ENCODE assay signal across 8 cellular contexts in genomic region chr7:3300221-3300650, GRCh38. TPM values are rescaled to one million over a fixed set of nuclear protein-coding genes. Genes with fewer than 3 reads are reported as not detected.
DNase-seq lines count a peak whose midpoint lies in the region; TF ChIP-seq lines count a peak whose summit lies in the region.

No MANE protein-coding gene starts in this region.

- peak overlapping the region in 1 of 2 donors; percentile 43 for H3K27ac ChIP-seq in tibial artery

- peaks cover 0 to 29% (median 8%) of the 10 kb centered on the region in 4 donors for H3K4me1 ChIP-seq in tibial artery

- H3K27me3 ChIP-seq in kidney epithelial cell (ENCODE audit: control insufficient read depth, insufficient read depth, low read length) (no peaks in the 10 kb centered on the region), tibial artery (no peaks in the 10 kb centered on the region)

- peak overlapping the region; percentile 57 for H3K4me3 Mint-ChIP-seq in activated naive CD8-positive, alpha-beta T cell
- H3K4me3 Mint-ChIP-seq in HFFc6: no peak overlapping the region

- H3K36me3 ChIP-seq in kidney epithelial cell (ENCODE audit: control insufficient read depth, insufficient read depth, low read length) (no peaks in the 10 kb centered on the region), tibial artery (no peaks in the 10 kb centered on the region)

- peak; percentile 54 for DNase-seq in activated CD8-positive, alpha-beta memory T cell treated with anti-CD3 and anti-CD28 coated beads, Interleukin-2, amount 50 U/mL, for 48 hours
- DNase-seq in activated CD8-positive, alpha-beta memory T cell treated with anti-CD3 and anti-CD28 coated beads, Interleukin-2, amount 50 U/mL, for 4 hours: no peak
- no peak for DNase-seq in kidney epithelial cell (ENCODE audit: low read depth)
- no peak for DNase-seq in tibial artery
- DNase-seq in anterior cingulate cortex (lab: John Stamatoyannopoulos, UW): no peak
- no peak for DNase-seq in HFFc6
- no peak for DNase-seq in GOT3 (lab: John Stamatoyannopoulos, UW)

- H3K27me3 Mint-ChIP-seq in activated naive CD8-positive, alpha-beta T cell: peaks cover 3% of the 10 kb centered on the region
- peaks cover 5% of the 10 kb centered on the region; the same call in 1 of the 2 replicates for H3K27me3 Mint-ChIP-seq in HFFc6 (ENCODE audit: insufficient read depth)

- H3K27ac Mint-ChIP-seq in activated naive CD8-positive, alpha-beta T cell: no peak overlapping the region
- H3K27ac Mint-ChIP-seq in HFFc6: no peak overlapping the region

- TF ChIP-seq CTCF in kidney epithelial cell (IDR thresholded peaks at IDR 0.05; ENCODE audit: insufficient read depth, low read length, poor library complexity, severe bottlenecking) (no peak), tibial artery (IDR thresholded peaks at IDR 0.05) (no peak), HFFc6 (IDR thresholded peaks at IDR 0.05) (no peak)

- no peaks in the 10 kb centered on the region for H3K36me3 Mint-ChIP-seq in activated naive CD8-positive, alpha-beta T cell
- no peaks in the 10 kb centered on the region for H3K36me3 Mint-ChIP-seq in HFFc6 (ENCODE audit: low read depth)

- H3K9me3 Mint-ChIP-seq in activated naive CD8-positive, alpha-beta T cell (ENCODE audit: low read depth): no peaks in the 10 kb centered on the region
- H3K9me3 Mint-ChIP-seq in HFFc6: peaks cover 27% of the 10 kb centered on the region

- H3K4me3 ChIP-seq in kidney epithelial cell (ENCODE audit: low read depth, low read length) (peak overlapping the region; percentile 51), tibial artery (peak overlapping the region; percentile 70 to 78)

- peaks cover 9% of the 10 kb centered on the region for H3K4me1 Mint-ChIP-seq in activated naive CD8-positive, alpha-beta T cell (ENCODE audit: low read depth)
- H3K4me1 Mint-ChIP-seq in HFFc6 (ENCODE audit: low read depth): no peaks in the 10 kb centered on the region

- intact Hi-C loops in tibial artery (cut with DNase I; ENCODE audit: low total_unique reads): loop anchor here (5.0 kb wide), 1 partner anchor 597 kb away; no protein-coding TSS in a partner anchor

- no peaks in the 10 kb centered on the region for H3K9me3 ChIP-seq in tibial artery

RNA-seq across cellular contexts. Expression of gene SDK1, which starts 0.8 kb away (rescaled TPM):
- 3.9 and 5.0 TPM in 2 replicates for total RNA-seq in kidney epithelial cell
- total RNA-seq in HFFc6 (2021; fragmentation: NEBNext Ultra II Directional; extraction: Animal tissue kit (Norgen Biotek cat#: 25700)): not detected
